13 cellular contexts compared by ENCODE assay signal in genomic region chr12:106274012-106274411, GRCh38.
"Had no signal": no experiment of that assay in that cellular context is flagged by ENCODE, and none has a peak within 500 bp of the region (broad histone marks: within the 10 kb centered on the region; RNA-seq: fewer than 3 reads in every experiment).

No MANE protein-coding gene starts in this region.

- H3K36me3 ChIP-seq: thyroid gland, uterus had no signal

- H3K4me1 ChIP-seq: thyroid gland, uterus had no signal

- H3K36me3 Mint-ChIP-seq: mesothelial cell of epicardium; stimulated activated effector memory CD8-positive, alpha-beta T cell treated with anti-CD3 and anti-CD28 coated beads, Interleukin-12 subunit alpha, Interleukin-12 subunit beta, amount 100 ng/mL, for 72 hours had no signal

- H3K27me3 Mint-ChIP-seq: activated B cell treated with CpG ODN at 0.5 μM for 24 hours had no signal

- H3K4me3 Mint-ChIP-seq: activated B cell treated with CpG ODN at 0.5 μM for 24 hours; activated CD8-positive, alpha-beta T cell treated with anti-CD3 and anti-CD28 coated beads for 36 hours; activated T-cell treated with anti-CD3 and anti-CD28 coated beads, Interleukin-2, amount 50 U/mL, for 4 hours; mesothelial cell of epicardium; stimulated activated effector memory CD8-positive, alpha-beta T cell treated with anti-CD3 and anti-CD28 coated beads, Interleukin-12 subunit alpha, Interleukin-12 subunit beta, amount 100 ng/mL, for 72 hours had no signal

- H3K27ac ChIP-seq: thyroid gland had no signal

- H3K27ac Mint-ChIP-seq: activated B cell treated with CpG ODN at 0.5 μM for 24 hours; activated CD8-positive, alpha-beta T cell treated with anti-CD3 and anti-CD28 coated beads for 36 hours; mesothelial cell of epicardium; stimulated activated effector memory CD8-positive, alpha-beta T cell treated with anti-CD3 and anti-CD28 coated beads, Interleukin-12 subunit alpha, Interleukin-12 subunit beta, amount 100 ng/mL, for 72 hours had no signal

- H3K9me3 ChIP-seq: thyroid gland, uterus had no signal

- H3K4me2 ChIP-seq: smooth muscle cell had no signal

- H3K27me3 ChIP-seq: thyroid gland, uterus had no signal

- ATAC-seq: activated CD8-positive, alpha-beta T cell treated with anti-CD3 and anti-CD28 coated beads for 36 hours; activated T-cell treated with anti-CD3 and anti-CD28 coated beads, Interleukin-2, amount 50 U/mL, for 4 hours; esophagus mucosa; stimulated activated effector memory CD8-positive, alpha-beta T cell treated with anti-CD3 and anti-CD28 coated beads, Interleukin-12 subunit alpha, Interleukin-12 subunit beta, amount 100 ng/mL, for 72 hours had no signal

- H3K4me1 Mint-ChIP-seq: stimulated activated effector memory CD8-positive, alpha-beta T cell treated with anti-CD3 and anti-CD28 coated beads, Interleukin-12 subunit alpha, Interleukin-12 subunit beta, amount 100 ng/mL, for 72 hours had no signal

- H3K4me3 ChIP-seq: smooth muscle cell, thyroid gland, uterus had no signal

- H3K9me3 Mint-ChIP-seq: activated B cell treated with CpG ODN at 0.5 μM for 24 hours; activated CD8-positive, alpha-beta T cell treated with anti-CD3 and anti-CD28 coated beads for 36 hours; activated T-cell treated with anti-CD3 and anti-CD28 coated beads, Interleukin-2, amount 50 U/mL, for 4 hours; mesothelial cell of epicardium; stimulated activated effector memory CD8-positive, alpha-beta T cell treated with anti-CD3 and anti-CD28 coated beads, Interleukin-12 subunit alpha, Interleukin-12 subunit beta, amount 100 ng/mL, for 72 hours had no signal

- DNase-seq: activated B cell treated with CpG ODN at 0.5 μM for 24 hours; activated CD4-positive, alpha-beta T cell treated with anti-CD3 and anti-CD28 coated beads for 48 hours; activated CD8-positive, alpha-beta T cell treated with anti-CD3 and anti-CD28 coated beads for 36 hours; activated effector memory CD4-positive, alpha-beta T cell treated with Interleukin-2 at 50 U/mL for 16 hours; activated naive CD4-positive, alpha-beta T cell treated with anti-CD3 and anti-CD28 coated beads, Interleukin-2, amount 50 U/mL, for 16 hours; activated T-cell treated with anti-CD3 and anti-CD28 coated beads, Interleukin-2, amount 50 U/mL, for 4 hours; T-helper 2 cell; thyroid gland; uterus had no signal
